ENCODE assay signal across 2 cellular contexts in genomic region chr10:43037942-43038782, GRCh38.
TF ChIP-seq lines count a peak whose summit lies in the region.

No MANE protein-coding gene starts in this region.

TF ChIP-seq in SK-N-SH, 30 proteins besides CTCF, POLR2A, EP300 and RAD21 (continued from another document):
- no peak for TF ChIP-seq MXI1 (IDR thresholded peaks at IDR 0.05; ENCODE audit: low read depth, low read length)
TF ChIP-seq in SK-N-SH: peak in this region for 0.

TF ChIP-seq in SK-N-SH treated with all-trans-retinoic acid at 6 μM for 48 hours, 23 proteins besides CTCF, POLR2A, EP300 and RAD21 (continued from another document):
- TF ChIP-seq TSHZ2 (CRISPR knock-in tag; IDR thresholded peaks at IDR 0.05), result no peak
- no peak for TF ChIP-seq PATZ1 (CRISPR knock-in tag; IDR thresholded peaks at IDR 0.05; ENCODE audit: borderline replicate concordance)
- no peak for TF ChIP-seq ESRRG (CRISPR knock-in tag; IDR thresholded peaks at IDR 0.05)
- no peak for TF ChIP-seq ZNF8 (CRISPR knock-in tag; IDR thresholded peaks at IDR 0.05)
- TF ChIP-seq OSR1 (CRISPR knock-in tag; IDR thresholded peaks at IDR 0.05), result no peak
- TF ChIP-seq ZFP3 (CRISPR knock-in tag; IDR thresholded peaks at IDR 0.05), result no peak
- TF ChIP-seq RARB (CRISPR knock-in tag; IDR thresholded peaks at IDR 0.05), result no peak
- TF ChIP-seq SNAI2 (CRISPR knock-in tag; IDR thresholded peaks at IDR 0.05), result no peak
- TF ChIP-seq ZNF70 (CRISPR knock-in tag; IDR thresholded peaks at IDR 0.05), result no peak
